8 cellular contexts compared by ENCODE assay signal in genomic region chr3:56917740-56918568, GRCh38.
DNase-seq lines count a peak whose midpoint lies in the region; ATAC-seq, FAIRE-seq and TF ChIP-seq lines count a peak whose summit lies in the region.

No MANE protein-coding gene starts in this region.

- H3K4me1 ChIP-seq in effector memory CD4-positive, alpha-beta T cell (ENCODE audit: control insufficient read depth, insufficient read depth, low read length, poor library complexity, severe bottlenecking) = peaks cover 59% of the 10 kb centered on the region
- peaks cover 5 to 54% (median 38%) of the 10 kb centered on the region in 9 donors for H3K4me1 ChIP-seq in heart right ventricle

- no peak for FAIRE-seq in D721Med (lab: Jason Lieb, UNC)

- WGBS in heart right ventricle, 2 donors = 72 to 79% methylated on average over 10 of the region's 10 CpGs

- H3K36me3 ChIP-seq in effector memory CD4-positive, alpha-beta T cell (ENCODE audit: control insufficient read depth, insufficient read depth, low read length) = no peaks in the 10 kb centered on the region
- no peaks in the 10 kb centered on the region for H3K36me3 ChIP-seq in heart right ventricle

- H3K27me3 ChIP-seq in effector memory CD4-positive, alpha-beta T cell (replicated peaks; ENCODE audit: control insufficient read depth, insufficient read depth, low read length, poor library complexity, severe bottlenecking) = no peaks in the 10 kb centered on the region
- no peaks in the 10 kb centered on the region for H3K27me3 ChIP-seq in heart right ventricle

- H3K27ac ChIP-seq in effector memory CD4-positive, alpha-beta T cell (ENCODE audit: insufficient read depth, low read length, poor library complexity, severe bottlenecking) = peak overlapping the region; percentile 83
- peak overlapping the region in 5 of 10 donors; percentile 27 to 81 (median 80) for H3K27ac ChIP-seq in heart right ventricle

- no peak for TF ChIP-seq POLR2A in erythroblast (IDR thresholded peaks at IDR 0.05; ENCODE audit: low read length)

- ATAC-seq in GM19025 (IDR thresholded peaks at IDR 0.05; ENCODE audit: low read depth, unreplicated experiment) (peak; percentile 70), HG02938 (IDR thresholded peaks at IDR 0.05; ENCODE audit: unreplicated experiment) (peak; percentile 58), heart right ventricle (no peak)

- H3K4me3 ChIP-seq in effector memory CD4-positive, alpha-beta T cell (ENCODE audit: insufficient read depth, low read depth, low read length, poor library complexity, severe bottlenecking) = peak overlapping the region; percentile 49
- H3K4me3 ChIP-seq in heart right ventricle = no peak overlapping the region

- TF ChIP-seq CTCF in D721Med (IDR thresholded peaks at IDR 0.05; ENCODE audit: insufficient read depth, missing control alignments) (no peak), heart right ventricle (IDR thresholded peaks at IDR 0.05) (no peak)

- peak; percentile 11 for DNase-seq in NCI-H2196 treated with DMSO at 0.1 percent for 48 hours (lab: John Stamatoyannopoulos, UW; ENCODE audit: unreplicated experiment)
- DNase-seq in effector memory CD4-positive, alpha-beta T cell = no peak
- DNase-seq in erythroblast (lab: John Stamatoyannopoulos, UW) = no peak
- DNase-seq in D721Med (ENCODE audit: insufficient read length, low spot score) = no peak
- DNase-seq in OCI-M2 (lab: John Stamatoyannopoulos, UW; ENCODE audit: unreplicated experiment) = no peak
- DNase-seq in heart right ventricle = no peak

- intact Hi-C loops in heart right ventricle (cut with DNase I) = loop anchor here in 3 of 10 donors (5.0 to 10.0 kb wide), 4 partner anchors 36 to 116 kb away; partner anchors contain the start of gene ARHGEF3 (in 2 of the 3)

- no peaks in the 10 kb centered on the region for H3K9me3 ChIP-seq in effector memory CD4-positive, alpha-beta T cell (ENCODE audit: control insufficient read depth, low read length)
- H3K9me3 ChIP-seq in heart right ventricle = no peaks in the 10 kb centered on the region

Comparison
In these comparisons a context has a peak if more than half of its experiments do, and no peak if none do; other contexts are left out.
1. ATAC-seq: peak in GM19025 (single experiment) and HG02938 (single experiment); none in heart right ventricle (0 of 8).